11 cellular contexts compared by ENCODE assay signal in genomic region chr9:93059960-93060591, GRCh38. TPM values are rescaled to one million over a fixed set of nuclear protein-coding genes. Genes with fewer than 3 reads are reported as not detected.
A peak's percentile ranks its signal among the peaks of the same experiment; 100 is the strongest.
DNase-seq lines count a peak whose midpoint lies in the region; ATAC-seq lines count a peak whose summit lies in the region.
"Had no signal": no experiment of that assay in that cellular context is flagged by ENCODE, and none has a peak within 500 bp of the region (broad histone marks: within the 10 kb centered on the region; RNA-seq: fewer than 3 reads in every experiment).

No MANE protein-coding gene starts in this region.

- H3K9me3 Mint-ChIP-seq in stimulated activated naive CD8-positive, alpha-beta T cell treated with anti-CD3 and anti-CD28 coated beads, Interleukin-15, Interleukin-2, amounts not matched to agents 100 ng/mL and 50 ng/mL, for 24 hours, result no peaks in the 10 kb centered on the region
- no peaks in the 10 kb centered on the region for H3K9me3 Mint-ChIP-seq in activated CD4-positive, alpha-beta memory T cell treated with anti-CD3 and anti-CD28 coated beads, Interleukin-2, amount 10 ng/mL, durations not matched to agents 7 days and 5 days
- H3K9me3 Mint-ChIP-seq: neural crest cell had no signal

- H4K8ac ChIP-seq in mesendoderm (ENCODE audit: low read depth, low read length), result no peak overlapping the region

- DNase-seq in stimulated activated naive CD8-positive, alpha-beta T cell treated with anti-CD3 and anti-CD28 coated beads, Interleukin-15, Interleukin-2, amounts not matched to agents 100 U/mL and 50 U/mL, for 24 hours, result no peak
- no peak for DNase-seq in activated CD4-positive, alpha-beta memory T cell treated with anti-CD3 and anti-CD28 coated beads, Interleukin-2, amount 10 ng/mL, durations not matched to agents 7 days and 5 days
- peak; percentile 89 for DNase-seq in mesendoderm
- DNase-seq in HPDE6-E6E7 (ENCODE audit: extremely low spot score), result no peak
- DNase-seq in stimulated activated naive CD4-positive, alpha-beta T cell treated with Interleukin-2 at 50 U/mL for 16 hours (lab: John Stamatoyannopoulos, UW), result no peak
- DNase-seq: NCI-H1417 had no signal

- no peak overlapping the region for H2BK120ac ChIP-seq in mesendoderm (ENCODE audit: low read depth, low read length)

- peak overlapping the region; percentile 24 for H3K9ac ChIP-seq in mesendoderm (ENCODE audit: low read length)

- H3K4me1 ChIP-seq in mesendoderm (ENCODE audit: control insufficient read depth, low read depth, low read length), result peaks cover 9% of the 10 kb centered on the region

- H3K79me2 ChIP-seq in mesendoderm (ENCODE audit: control insufficient read depth, insufficient read depth, low read length), result no peaks in the 10 kb centered on the region

- H3K27me3 ChIP-seq in mesendoderm (ENCODE audit: insufficient read depth, low read length, poor library complexity), result no peaks in the 10 kb centered on the region

- no peak overlapping the region for H3K4ac ChIP-seq in mesendoderm (ENCODE audit: low read depth, low read length)

- H2BK5ac ChIP-seq in mesendoderm (ENCODE audit: low read length), result peak overlapping the region; percentile 45

- H3K23ac ChIP-seq in mesendoderm (ENCODE audit: low read length), result no peak overlapping the region

- no CpG with 5 or more reads among the region's 2 CpGs for WGBS in mesendoderm (ENCODE audit: extremely low coverage, insufficient coverage, low lambda C conversion rate)

- H3K27ac Mint-ChIP-seq in stimulated activated naive CD8-positive, alpha-beta T cell treated with anti-CD3 and anti-CD28 coated beads, Interleukin-15, Interleukin-2, amounts not matched to agents 100 ng/mL and 50 ng/mL, for 24 hours, result peak overlapping the region; percentile 91
- peak overlapping the region; percentile 83 for H3K27ac Mint-ChIP-seq in activated CD4-positive, alpha-beta memory T cell treated with anti-CD3 and anti-CD28 coated beads, Interleukin-2, amount 10 ng/mL, durations not matched to agents 7 days and 5 days

- peaks cover 70% of the 10 kb centered on the region for H3K4me1 Mint-ChIP-seq in stimulated activated naive CD8-positive, alpha-beta T cell treated with anti-CD3 and anti-CD28 coated beads, Interleukin-15, Interleukin-2, amounts not matched to agents 100 ng/mL and 50 ng/mL, for 24 hours (ENCODE audit: low read depth)
- H3K4me1 Mint-ChIP-seq in activated CD4-positive, alpha-beta memory T cell treated with anti-CD3 and anti-CD28 coated beads, Interleukin-2, amount 10 ng/mL, durations not matched to agents 7 days and 5 days, result peaks cover 73% of the 10 kb centered on the region
- H3K4me1 Mint-ChIP-seq: neural crest cell had no signal

- CTCF ChIA-PET in activated CD4-positive, alpha-beta memory T cell treated with anti-CD3 and anti-CD28 coated beads, Interleukin-2, amount 10 ng/mL, durations not matched to agents 7 days and 5 days (lab: Charles Lee), result interaction anchor here (0.9 to 2.7 kb wide), 7 partner anchors 13 to 106 kb away, joined by 3 to 16 read pairs (median 3); no protein-coding TSS in a partner anchor

- H3K27me3 Mint-ChIP-seq in stimulated activated naive CD8-positive, alpha-beta T cell treated with anti-CD3 and anti-CD28 coated beads, Interleukin-15, Interleukin-2, amounts not matched to agents 100 ng/mL and 50 ng/mL, for 24 hours, result no peaks in the 10 kb centered on the region
- H3K27me3 Mint-ChIP-seq in activated CD4-positive, alpha-beta memory T cell treated with anti-CD3 and anti-CD28 coated beads, Interleukin-2, amount 10 ng/mL, durations not matched to agents 7 days and 5 days, result no peaks in the 10 kb centered on the region

- no peak overlapping the region for H4K5ac ChIP-seq in mesendoderm (ENCODE audit: low read length)

- peak overlapping the region; percentile 73 for H3K56ac ChIP-seq in mesendoderm (ENCODE audit: low read length)

- H3K18ac ChIP-seq in mesendoderm (ENCODE audit: low read length), result no peak overlapping the region

- no peak overlapping the region for H3K4me2 ChIP-seq in mesendoderm (ENCODE audit: low read length)

- H3K4me3 Mint-ChIP-seq in stimulated activated naive CD8-positive, alpha-beta T cell treated with anti-CD3 and anti-CD28 coated beads, Interleukin-15, Interleukin-2, amounts not matched to agents 100 ng/mL and 50 ng/mL, for 24 hours, result peak overlapping the region; percentile 89
- peak overlapping the region; percentile 92 for H3K4me3 Mint-ChIP-seq in activated CD4-positive, alpha-beta memory T cell treated with anti-CD3 and anti-CD28 coated beads, Interleukin-2, amount 10 ng/mL, durations not matched to agents 7 days and 5 days
- H3K4me3 Mint-ChIP-seq: neural crest cell had no signal

- H2BK15ac ChIP-seq in mesendoderm (replicated peaks; ENCODE audit: low read depth), result no peak overlapping the region

- peaks cover 7% of the 10 kb centered on the region for H3K36me3 Mint-ChIP-seq in stimulated activated naive CD8-positive, alpha-beta T cell treated with anti-CD3 and anti-CD28 coated beads, Interleukin-15, Interleukin-2, amounts not matched to agents 100 ng/mL and 50 ng/mL, for 24 hours (ENCODE audit: low read depth)
- H3K36me3 Mint-ChIP-seq in activated CD4-positive, alpha-beta memory T cell treated with anti-CD3 and anti-CD28 coated beads, Interleukin-2, amount 10 ng/mL, durations not matched to agents 7 days and 5 days (ENCODE audit: low read depth), result peaks cover 32% of the 10 kb centered on the region

- no peaks in the 10 kb centered on the region for H3K36me3 ChIP-seq in mesendoderm (ENCODE audit: control insufficient read depth, insufficient read depth, low read length)

- H3K4me3 ChIP-seq in mesendoderm (ENCODE audit: low read length), result no peak overlapping the region

- H3K79me1 ChIP-seq in mesendoderm (ENCODE audit: low read length), result no peaks in the 10 kb centered on the region

- ATAC-seq in stimulated activated naive CD8-positive, alpha-beta T cell treated with anti-CD3 and anti-CD28 coated beads, Interleukin-15, Interleukin-2, amounts not matched to agents 100 U/mL and 50 U/mL, for 24 hours, result no peak
- no peak for ATAC-seq in activated CD4-positive, CD25-positive, alpha-beta regulatory T cell treated with anti-CD3 and anti-CD28 coated beads, Interleukin-2, amount 50 U/mL, for 24 hours
- no peak for ATAC-seq in HG02678 (IDR thresholded peaks at IDR 0.05; ENCODE audit: unreplicated experiment)

- POLR2A ChIA-PET in activated CD4-positive, alpha-beta memory T cell treated with anti-CD3 and anti-CD28 coated beads, Interleukin-2, amount 10 ng/mL, durations not matched to agents 7 days and 5 days (lab: Charles Lee), result interaction anchor here (0.7 to 3.1 kb wide), 20 partner anchors 8 to 392 kb away, joined by 3 to 39 read pairs (median 6); partner anchors contain the start of genes CARD19 and NINJ1

- peak overlapping the region; percentile 74 for H2AK5ac ChIP-seq in mesendoderm (ENCODE audit: low read length)

- no peak overlapping the region for H3K27ac ChIP-seq in mesendoderm (ENCODE audit: low read depth, low read length)
- H3K27ac ChIP-seq: epithelial cell of prostate had no signal

RNA-seq across cellular contexts. Expression of gene SUSD3, which starts 1.6 kb away (rescaled TPM):
- total RNA-seq in activated CD4-positive, alpha-beta memory T cell treated with anti-CD3 and anti-CD28 coated beads, Interleukin-2, amount 10 ng/mL, durations not matched to agents 7 days and 5 days, result 10 to 100 TPM; 69.6 to 71.4 TPM
- polyA plus RNA-seq in mesendoderm (2013, experiment 1 of 2), result 4.2 TPM
- polyA plus RNA-seq in mesendoderm (2013, experiment 2 of 2), result 3.7 TPM
- total RNA-seq: neural crest cell had no signal

RNA-seq across cellular contexts. Expression of gene CARD19, which starts 35.9 kb away (rescaled TPM):
- total RNA-seq in activated CD4-positive, alpha-beta memory T cell treated with anti-CD3 and anti-CD28 coated beads, Interleukin-2, amount 10 ng/mL, durations not matched to agents 7 days and 5 days, result 10 to 100 TPM; 80.4 to 83.5 TPM
- 14.8 TPM for polyA plus RNA-seq in mesendoderm (2013, experiment 1 of 2)
- polyA plus RNA-seq in mesendoderm (2013, experiment 2 of 2), result 15.9 TPM
